In the genomic region with DNA sequence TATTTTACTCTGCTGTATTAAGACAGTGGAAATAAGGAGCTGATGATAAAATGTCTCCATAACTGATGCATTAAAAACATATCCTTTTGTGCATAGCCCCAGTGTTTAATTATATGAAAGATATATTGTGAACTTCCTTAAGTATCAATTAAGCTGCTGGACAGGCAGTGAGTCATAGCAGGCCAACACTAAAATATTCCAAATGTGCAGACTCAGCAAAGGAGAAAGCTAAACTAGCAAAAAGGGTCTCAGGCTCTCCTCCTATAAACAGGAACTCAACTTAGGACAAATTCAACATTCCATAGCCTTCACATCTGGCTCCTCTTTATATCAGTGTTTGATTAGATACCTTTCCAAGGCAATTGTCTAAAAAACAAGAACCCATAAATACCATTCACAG, we compare ENCODE assay signal across 1 cellular context.
TF ChIP-seq lines count a peak whose summit lies in the region.

No MANE protein-coding gene starts in this region.

TF ChIP-seq in HepG2, 621 proteins besides CTCF, POLR2A, EP300 and RAD21:
- no peak for TF ChIP-seq BORCS8-MEF2B (CRISPR knock-in tag; IDR thresholded peaks at IDR 0.05)
- peak; percentile 75 for TF ChIP-seq MAFF (IDR thresholded peaks at IDR 0.05; ENCODE audit: low read depth, low read length)
- TF ChIP-seq ETV6 (CRISPR knock-in tag; conservative IDR thresholded peaks at IDR 0.05): no peak
- TF ChIP-seq MAFK (conservative IDR thresholded peaks at IDR 0.05 in 1 of 2, IDR thresholded peaks at IDR 0.05 in 1 of 2; ENCODE audit: low read length in 2 of 2): peak; percentile 49 to 85
